Comparison of ENCODE assay signal across 1 cellular context in genomic region chr5:6378128-6379023, GRCh38.
TF ChIP-seq lines count a peak whose summit lies in the region.

TSS of gene MED10 (minus strand) at chr5:6378547. CDS start at chr5:6378483, 64 bp downstream.

TF ChIP-seq in K562, 482 proteins besides CTCF, POLR2A, EP300 and RAD21 (continued from another document and continues in another):
- no peak for TF ChIP-seq DLX4 (CRISPR knock-in tag; IDR thresholded peaks at IDR 0.05)
- peak; percentile 68; the same call in 1 of the 2 replicates for TF ChIP-seq ERF (CRISPR knock-in tag; IDR thresholded peaks at IDR 0.05)
- TF ChIP-seq TFAM (CRISPR knock-in tag; conservative IDR thresholded peaks at IDR 0.05), result no peak
- TF ChIP-seq ZNF583 (CRISPR knock-in tag; IDR thresholded peaks at IDR 0.05), result no peak
- no peak for TF ChIP-seq ZFP30 (CRISPR knock-in tag; IDR thresholded peaks at IDR 0.05; ENCODE audit: borderline replicate concordance)
- TF ChIP-seq NRF1 (conservative IDR thresholded peaks at IDR 0.05 in 1 of 2, IDR thresholded peaks at IDR 0.05 in 1 of 2), result peak; percentile 78 to 81
- TF ChIP-seq PHB2 (IDR thresholded peaks at IDR 0.05; ENCODE audit: low read depth), result no peak
- TF ChIP-seq SMC3 (conservative IDR thresholded peaks at IDR 0.05; ENCODE audit: insufficient read depth, low read depth, low read length), result no peak
- TF ChIP-seq, protein P1, sequence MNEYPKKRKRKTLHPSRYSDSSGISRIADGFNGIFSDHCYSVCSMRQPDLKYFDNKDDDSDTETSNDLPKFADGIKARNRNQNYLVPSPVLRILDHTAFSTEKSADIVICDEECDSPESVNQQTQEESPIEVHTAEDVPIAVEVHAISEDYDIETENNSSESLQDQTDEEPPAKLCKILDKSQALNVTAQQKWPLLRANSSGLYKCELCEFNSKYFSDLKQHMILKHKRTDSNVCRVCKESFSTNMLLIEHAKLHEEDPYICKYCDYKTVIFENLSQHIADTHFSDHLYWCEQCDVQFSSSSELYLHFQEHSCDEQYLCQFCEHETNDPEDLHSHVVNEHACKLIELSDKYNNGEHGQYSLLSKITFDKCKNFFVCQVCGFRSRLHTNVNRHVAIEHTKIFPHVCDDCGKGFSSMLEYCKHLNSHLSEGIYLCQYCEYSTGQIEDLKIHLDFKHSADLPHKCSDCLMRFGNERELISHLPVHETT (CRISPR knock-in tag; conservative IDR thresholded peaks at IDR 0.05 in 1 of 2, IDR thresholded peaks at IDR 0.05 in 1 of 2), result no peak
- TF ChIP-seq TCF7L2 (IDR thresholded peaks at IDR 0.05; ENCODE audit: low read depth, low read length), result no peak
- TF ChIP-seq RBBP5 (IDR thresholded peaks at IDR 0.05; ENCODE audit: borderline replicate concordance, insufficient read depth, low read length, poor library complexity, severe bottlenecking), result peak; percentile 78
- TF ChIP-seq ZFPM2 (CRISPR knock-in tag; IDR thresholded peaks at IDR 0.05), result 0 out of 2 replicates have a peak, but pooled peaks have one; percentile 43
- no peak for TF ChIP-seq HNRNPK (IDR thresholded peaks at IDR 0.05; ENCODE audit: low read depth, low read length, poor library complexity, severe bottlenecking)
- TF ChIP-seq KDM5B (IDR thresholded peaks at IDR 0.05; ENCODE audit: insufficient replicate concordance, low read depth, low read length), result peak; percentile 83
- peak; percentile 62 for TF ChIP-seq HCFC1 (IDR thresholded peaks at IDR 0.05; ENCODE audit: low read depth, low read length)
- TF ChIP-seq RFX1 (IDR thresholded peaks at IDR 0.05), result peak; percentile 48; the same call in 1 of the 2 replicates
- TF ChIP-seq ZZZ3 (IDR thresholded peaks at IDR 0.05), result no peak
- peak; percentile 62; the same call in 1 of the 2 replicates for TF ChIP-seq CTBP1 (IDR thresholded peaks at IDR 0.05; ENCODE audit: borderline replicate concordance)
- TF ChIP-seq CBX1 (IDR thresholded peaks at IDR 0.05; ENCODE audit: low read depth), result peak; percentile 91; the same call in 1 of the 2 replicates
- TF ChIP-seq ZNF395 (CRISPR knock-in tag; IDR thresholded peaks at IDR 0.05), result no peak
- no peak for TF ChIP-seq STAT5B (CRISPR knock-in tag; IDR thresholded peaks at IDR 0.05)
- TF ChIP-seq TOE1 (IDR thresholded peaks at IDR 0.05; ENCODE audit: borderline replicate concordance), result peak; percentile 44; the same call in 1 of the 2 replicates
- no peak for TF ChIP-seq TOE1 (CRISPR knock-in tag; IDR thresholded peaks at IDR 0.05; ENCODE audit: borderline replicate concordance, low read depth)
- TF ChIP-seq, protein P2, sequence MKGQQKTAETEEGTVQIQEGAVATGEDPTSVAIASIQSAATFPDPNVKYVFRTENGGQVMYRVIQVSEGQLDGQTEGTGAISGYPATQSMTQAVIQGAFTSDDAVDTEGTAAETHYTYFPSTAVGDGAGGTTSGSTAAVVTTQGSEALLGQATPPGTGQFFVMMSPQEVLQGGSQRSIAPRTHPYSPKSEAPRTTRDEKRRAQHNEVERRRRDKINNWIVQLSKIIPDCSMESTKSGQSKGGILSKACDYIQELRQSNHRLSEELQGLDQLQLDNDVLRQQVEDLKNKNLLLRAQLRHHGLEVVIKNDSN (CRISPR knock-in tag; IDR thresholded peaks at IDR 0.05), result no peak
- TF ChIP-seq TAF1 (IDR thresholded peaks at IDR 0.05; ENCODE audit: control insufficient read depth, extremely low read depth, insufficient read depth, low read length, severe bottlenecking), result peak; percentile 83
- peak; percentile 60; the same call in 1 of the 2 replicates for TF ChIP-seq FOXP1 (CRISPR knock-in tag; IDR thresholded peaks at IDR 0.05)
- TF ChIP-seq, protein P3, sequence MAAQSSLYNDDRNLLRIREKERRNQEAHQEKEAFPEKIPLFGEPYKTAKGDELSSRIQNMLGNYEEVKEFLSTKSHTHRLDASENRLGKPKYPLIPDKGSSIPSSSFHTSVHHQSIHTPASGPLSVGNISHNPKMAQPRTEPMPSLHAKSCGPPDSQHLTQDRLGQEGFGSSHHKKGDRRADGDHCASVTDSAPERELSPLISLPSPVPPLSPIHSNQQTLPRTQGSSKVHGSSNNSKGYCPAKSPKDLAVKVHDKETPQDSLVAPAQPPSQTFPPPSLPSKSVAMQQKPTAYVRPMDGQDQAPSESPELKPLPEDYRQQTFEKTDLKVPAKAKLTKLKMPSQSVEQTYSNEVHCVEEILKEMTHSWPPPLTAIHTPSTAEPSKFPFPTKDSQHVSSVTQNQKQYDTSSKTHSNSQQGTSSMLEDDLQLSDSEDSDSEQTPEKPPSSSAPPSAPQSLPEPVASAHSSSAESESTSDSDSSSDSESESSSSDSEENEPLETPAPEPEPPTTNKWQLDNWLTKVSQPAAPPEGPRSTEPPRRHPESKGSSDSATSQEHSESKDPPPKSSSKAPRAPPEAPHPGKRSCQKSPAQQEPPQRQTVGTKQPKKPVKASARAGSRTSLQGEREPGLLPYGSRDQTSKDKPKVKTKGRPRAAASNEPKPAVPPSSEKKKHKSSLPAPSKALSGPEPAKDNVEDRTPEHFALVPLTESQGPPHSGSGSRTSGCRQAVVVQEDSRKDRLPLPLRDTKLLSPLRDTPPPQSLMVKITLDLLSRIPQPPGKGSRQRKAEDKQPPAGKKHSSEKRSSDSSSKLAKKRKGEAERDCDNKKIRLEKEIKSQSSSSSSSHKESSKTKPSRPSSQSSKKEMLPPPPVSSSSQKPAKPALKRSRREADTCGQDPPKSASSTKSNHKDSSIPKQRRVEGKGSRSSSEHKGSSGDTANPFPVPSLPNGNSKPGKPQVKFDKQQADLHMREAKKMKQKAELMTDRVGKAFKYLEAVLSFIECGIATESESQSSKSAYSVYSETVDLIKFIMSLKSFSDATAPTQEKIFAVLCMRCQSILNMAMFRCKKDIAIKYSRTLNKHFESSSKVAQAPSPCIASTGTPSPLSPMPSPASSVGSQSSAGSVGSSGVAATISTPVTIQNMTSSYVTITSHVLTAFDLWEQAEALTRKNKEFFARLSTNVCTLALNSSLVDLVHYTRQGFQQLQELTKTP (IDR thresholded peaks at IDR 0.05; ENCODE audit: low read depth in 1 of 2, partially characterized antibody in 2 of 2), result no peak
- TF ChIP-seq RCOR1 (IDR thresholded peaks at IDR 0.05; ENCODE audit: borderline replicate concordance in 1 of 2, low read depth in 2 of 2, low read length in 2 of 2), result no peak; a peak in 1 of 4 replicates
- no peak for TF ChIP-seq TAF15 (IDR thresholded peaks at IDR 0.05; ENCODE audit: low read depth, low read length)
- TF ChIP-seq, protein P4, sequence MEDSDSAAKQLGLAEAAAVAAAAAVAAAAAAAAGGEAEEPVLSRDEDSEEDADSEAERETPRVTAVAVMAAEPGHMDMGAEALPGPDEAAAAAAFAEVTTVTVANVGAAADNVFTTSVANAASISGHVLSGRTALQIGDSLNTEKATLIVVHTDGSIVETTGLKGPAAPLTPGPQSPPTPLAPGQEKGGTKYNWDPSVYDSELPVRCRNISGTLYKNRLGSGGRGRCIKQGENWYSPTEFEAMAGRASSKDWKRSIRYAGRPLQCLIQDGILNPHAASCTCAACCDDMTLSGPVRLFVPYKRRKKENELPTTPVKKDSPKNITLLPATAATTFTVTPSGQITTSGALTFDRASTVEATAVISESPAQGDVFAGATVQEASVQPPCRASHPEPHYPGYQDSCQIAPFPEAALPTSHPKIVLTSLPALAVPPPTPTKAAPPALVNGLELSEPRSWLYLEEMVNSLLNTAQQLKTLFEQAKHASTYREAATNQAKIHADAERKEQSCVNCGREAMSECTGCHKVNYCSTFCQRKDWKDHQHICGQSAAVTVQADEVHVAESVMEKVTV (CRISPR knock-in tag; IDR thresholded peaks at IDR 0.05), result no peak
- TF ChIP-seq XRCC3 (IDR thresholded peaks at IDR 0.05), result no peak
- TF ChIP-seq CREM (IDR thresholded peaks at IDR 0.05; ENCODE audit: low read depth), result peak; percentile 81
- TF ChIP-seq NR3C1 (CRISPR knock-in tag; IDR thresholded peaks at IDR 0.05), result no peak
- TF ChIP-seq PHF20 (IDR thresholded peaks at IDR 0.05; ENCODE audit: partially characterized antibody), result peak; percentile 96
- TF ChIP-seq MIER1 (IDR thresholded peaks at IDR 0.05; ENCODE audit: low read depth), result peak; percentile 52; the same call in 1 of the 2 replicates
- TF ChIP-seq MNT (conservative IDR thresholded peaks at IDR 0.05), result peak; percentile 90 to 95
- TF ChIP-seq, protein P5, sequence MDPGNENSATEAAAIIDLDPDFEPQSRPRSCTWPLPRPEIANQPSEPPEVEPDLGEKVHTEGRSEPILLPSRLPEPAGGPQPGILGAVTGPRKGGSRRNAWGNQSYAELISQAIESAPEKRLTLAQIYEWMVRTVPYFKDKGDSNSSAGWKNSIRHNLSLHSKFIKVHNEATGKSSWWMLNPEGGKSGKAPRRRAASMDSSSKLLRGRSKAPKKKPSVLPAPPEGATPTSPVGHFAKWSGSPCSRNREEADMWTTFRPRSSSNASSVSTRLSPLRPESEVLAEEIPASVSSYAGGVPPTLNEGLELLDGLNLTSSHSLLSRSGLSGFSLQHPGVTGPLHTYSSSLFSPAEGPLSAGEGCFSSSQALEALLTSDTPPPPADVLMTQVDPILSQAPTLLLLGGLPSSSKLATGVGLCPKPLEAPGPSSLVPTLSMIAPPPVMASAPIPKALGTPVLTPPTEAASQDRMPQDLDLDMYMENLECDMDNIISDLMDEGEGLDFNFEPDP (CRISPR knock-in tag; IDR thresholded peaks at IDR 0.05), result no peak
- TF ChIP-seq ATF1 (CRISPR knock-in tag; IDR thresholded peaks at IDR 0.05), result no peak
- TF ChIP-seq ATF1 (tag; IDR thresholded peaks at IDR 0.05), result peak; percentile 88
- no peak for TF ChIP-seq BACH1 (tag; IDR thresholded peaks at IDR 0.05)
- no peak for TF ChIP-seq MECOM (CRISPR knock-in tag; IDR thresholded peaks at IDR 0.05)
- TF ChIP-seq ZBTB7A (IDR thresholded peaks at IDR 0.05; ENCODE audit: borderline replicate concordance, control insufficient read depth, low read depth, low read length), result no peak
- TF ChIP-seq, protein P6, sequence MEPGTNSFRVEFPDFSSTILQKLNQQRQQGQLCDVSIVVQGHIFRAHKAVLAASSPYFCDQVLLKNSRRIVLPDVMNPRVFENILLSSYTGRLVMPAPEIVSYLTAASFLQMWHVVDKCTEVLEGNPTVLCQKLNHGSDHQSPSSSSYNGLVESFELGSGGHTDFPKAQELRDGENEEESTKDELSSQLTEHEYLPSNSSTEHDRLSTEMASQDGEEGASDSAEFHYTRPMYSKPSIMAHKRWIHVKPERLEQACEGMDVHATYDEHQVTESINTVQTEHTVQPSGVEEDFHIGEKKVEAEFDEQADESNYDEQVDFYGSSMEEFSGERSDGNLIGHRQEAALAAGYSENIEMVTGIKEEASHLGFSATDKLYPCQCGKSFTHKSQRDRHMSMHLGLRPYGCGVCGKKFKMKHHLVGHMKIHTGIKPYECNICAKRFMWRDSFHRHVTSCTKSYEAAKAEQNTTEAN (CRISPR knock-in tag; IDR thresholded peaks at IDR 0.05), result no peak
- peak; percentile 46; the same call in 1 of the 2 replicates for TF ChIP-seq THAP12 (CRISPR knock-in tag; IDR thresholded peaks at IDR 0.05)
